8 cellular contexts compared by ENCODE assay signal in genomic region chr1:192531037-192531703, GRCh38. TPM values are rescaled to one million over a fixed set of nuclear protein-coding genes. Genes with fewer than 3 reads are reported as not detected.
A peak's percentile ranks its signal among the peaks of the same experiment; 100 is the strongest.
DNase-seq lines count a peak whose midpoint lies in the region; ATAC-seq and TF ChIP-seq lines count a peak whose summit lies in the region.
"Not testable (repeated sequence)": the region's sequence is repeated elsewhere in the genome, so short reads cannot be mapped to it uniquely, and the experiment has no call there.

No MANE protein-coding gene starts in this region.

- CTCF ChIA-PET in PC-3 (lab: Charles Lee): not testable (repeated sequence)

- intact Hi-C loops in PC-3 (cut with micrococcal nuclease): loop anchor here (1.0 to 5.0 kb wide), 2 partner anchors 14 to 44 kb away; no protein-coding TSS in a partner anchor
- intact Hi-C loops in colonic mucosa (cut with DNase I); left colon (cut with DNase I, micrococcal nuclease): not testable (repeated sequence)

- not testable (repeated sequence) for H3K9me3 ChIP-seq in PC-3 (ENCODE audit: low read length); colonic mucosa

- H4K20me1 ChIP-seq in PC-3 (ENCODE audit: low read length): not testable (repeated sequence)

- BruUV-seq in PC-3 (replicated peaks; lab: Mats Ljungman, UMichigan): not testable (repeated sequence)

- not testable (repeated sequence) for H3K79me2 ChIP-seq in ACC112 (ENCODE audit: control insufficient read depth, insufficient read depth, low read length, unreplicated experiment); PC-3 (ENCODE audit: low read length)

- not testable (repeated sequence) for H3K27me3 ChIP-seq in ACC112 (ENCODE audit: insufficient read depth, low read length); PC-3 (ENCODE audit: low read length); colonic mucosa

- H3K4me1 ChIP-seq in ACC112 (ENCODE audit: control insufficient read depth, insufficient read depth, low read length, unreplicated experiment): peaks cover 18% of the 10 kb centered on the region
- peaks cover 26% of the 10 kb centered on the region for H3K4me1 ChIP-seq in PC-3 (ENCODE audit: insufficient read depth, low read length)
- H3K4me1 ChIP-seq in colonic mucosa: not testable (repeated sequence)

- H2AFZ ChIP-seq in ACC112 (ENCODE audit: low read length, unreplicated experiment); PC-3 (ENCODE audit: low read length): not testable (repeated sequence)

- peak overlapping the region; percentile 82 for H3K27ac ChIP-seq in ACC112 (ENCODE audit: low read depth, low read length)
- peak overlapping the region; percentile 77 for H3K27ac ChIP-seq in PC-3 (ENCODE audit: low read length)
- not testable (repeated sequence) for H3K27ac ChIP-seq in colonic mucosa

- not testable (repeated sequence) for TF ChIP-seq CTCF in PC-3 (conservative IDR thresholded peaks at IDR 0.05; ENCODE audit: low read depth, low read length); colonic mucosa (IDR thresholded peaks at IDR 0.05)

- POLR2A ChIA-PET in PC-3 (lab: Charles Lee; ENCODE audit: unreplicated experiment): not testable (repeated sequence)

- ATAC-seq in GM19023 (IDR thresholded peaks at IDR 0.05; ENCODE audit: unreplicated experiment) (peak; percentile 43), HG03066 (IDR thresholded peaks at IDR 0.05; ENCODE audit: low read depth, unreplicated experiment) (peak; percentile 61), PC-3 (peak; percentile 96), left colon (peak; percentile 37)

- peak overlapping the region; percentile 35 for H3K4me2 ChIP-seq in PC-3 (ENCODE audit: low read length)

- DNase-seq in PC-3 (peak; percentile 86), colonic mucosa (peak; percentile 27), left colon (peak; percentile 30 to 80), smooth muscle cell of the brain vasculature (ENCODE audit: low read depth, low spot score) (peak; percentile 90)
- peak; percentile 48 for DNase-seq in activated CD8-positive, alpha-beta memory T cell treated with anti-CD3 and anti-CD28 coated beads, Interleukin-2, amount 50 U/mL, for 1 hour (ENCODE audit: extremely low read depth)

- H3K9ac ChIP-seq in PC-3 (ENCODE audit: low read length): peak overlapping the region; percentile 27; the same call in 1 of the 2 replicates
- H3K9ac ChIP-seq in colonic mucosa (ENCODE audit: low read depth in 2 of 2, low read length in 2 of 2): not testable (repeated sequence)

- H3K9me2 ChIP-seq in PC-3 (replicated peaks; ENCODE audit: low read length): not testable (repeated sequence)

- not testable (repeated sequence) for H3F3A ChIP-seq in PC-3 (ENCODE audit: low read length, unreplicated experiment)

- H3K36me3 ChIP-seq in ACC112 (ENCODE audit: insufficient read depth, low read length); PC-3 (ENCODE audit: low read depth, low read length); colonic mucosa: not testable (repeated sequence)

- not testable (repeated sequence) for H3K4me3 ChIP-seq in ACC112 (ENCODE audit: low read depth, low read length); PC-3 (ENCODE audit: low read length); colonic mucosa

RNA-seq across cellular contexts. Expression of gene RGS1, which starts 44.4 kb away (rescaled TPM):
- total RNA-seq in PC-3 (2014; rRNA removed) (not detected in 2 replicates), colonic mucosa (10 to 100 TPM in 1 of 2 donors, 1 to 10 TPM in 1; 8.0 to 21.3 TPM), left colon (10 to 100 TPM; 11.0 to 27.1 TPM)

Comparison
In these comparisons a context has a peak if more than half of its experiments do, and no peak if none do; other contexts are left out.
1. ATAC-seq: peak in every context shown above with its lines; median percentile 96 in PC-3; 61 in HG03066; 43 in GM19023; 37 in left colon.
2. DNase-seq: peak in every context shown above with its lines; median percentile 90 in smooth muscle cell of the brain vasculature; 86 in PC-3; 55 in left colon; 48 in activated CD8-positive, alpha-beta memory T cell treated with anti-CD3 and anti-CD28 coated beads, Interleukin-2, amount 50 U/mL, for 1 hour; 27 in colonic mucosa.